1 cellular context compared by ENCODE assay signal in the genomic region with DNA sequence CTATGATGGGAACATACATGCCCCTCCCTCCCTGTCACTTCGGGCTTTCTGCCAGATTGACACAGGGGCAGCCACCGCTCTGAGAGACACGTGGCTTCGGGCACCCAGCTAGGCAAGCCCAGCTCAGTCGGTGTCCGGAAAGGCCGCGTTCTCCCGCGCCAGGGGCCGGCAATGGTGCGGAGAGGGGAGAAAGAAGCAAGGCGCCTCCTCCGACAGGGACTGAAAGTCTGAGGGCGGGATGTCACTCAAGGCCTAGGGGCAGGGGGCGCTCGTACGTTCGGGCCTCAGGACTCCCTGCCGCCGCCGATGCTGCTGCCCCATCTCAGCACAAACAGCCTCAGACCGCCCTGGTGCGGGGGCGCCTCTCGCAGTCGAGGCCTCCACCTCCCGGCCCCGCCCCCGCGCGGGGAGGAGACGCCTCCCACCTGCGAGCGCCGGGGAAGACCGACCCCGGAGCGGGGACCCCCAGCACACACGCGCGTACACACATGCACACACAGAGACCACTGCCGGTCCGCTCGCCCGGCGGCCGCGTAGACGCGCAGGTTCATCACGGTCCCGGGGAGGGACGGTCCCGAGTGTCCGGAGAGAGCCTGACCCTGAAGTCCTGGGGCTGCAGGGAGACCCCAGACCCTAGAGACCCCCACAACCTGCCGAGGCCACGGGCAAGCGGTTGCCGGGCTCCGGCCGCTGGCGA.
TF ChIP-seq lines count a peak whose summit lies in the region.

No MANE protein-coding gene starts in this region.

TF ChIP-seq in HCT116, 20 proteins besides CTCF, POLR2A, EP300 and RAD21 (continued from another document):
- TF ChIP-seq, protein P1, sequence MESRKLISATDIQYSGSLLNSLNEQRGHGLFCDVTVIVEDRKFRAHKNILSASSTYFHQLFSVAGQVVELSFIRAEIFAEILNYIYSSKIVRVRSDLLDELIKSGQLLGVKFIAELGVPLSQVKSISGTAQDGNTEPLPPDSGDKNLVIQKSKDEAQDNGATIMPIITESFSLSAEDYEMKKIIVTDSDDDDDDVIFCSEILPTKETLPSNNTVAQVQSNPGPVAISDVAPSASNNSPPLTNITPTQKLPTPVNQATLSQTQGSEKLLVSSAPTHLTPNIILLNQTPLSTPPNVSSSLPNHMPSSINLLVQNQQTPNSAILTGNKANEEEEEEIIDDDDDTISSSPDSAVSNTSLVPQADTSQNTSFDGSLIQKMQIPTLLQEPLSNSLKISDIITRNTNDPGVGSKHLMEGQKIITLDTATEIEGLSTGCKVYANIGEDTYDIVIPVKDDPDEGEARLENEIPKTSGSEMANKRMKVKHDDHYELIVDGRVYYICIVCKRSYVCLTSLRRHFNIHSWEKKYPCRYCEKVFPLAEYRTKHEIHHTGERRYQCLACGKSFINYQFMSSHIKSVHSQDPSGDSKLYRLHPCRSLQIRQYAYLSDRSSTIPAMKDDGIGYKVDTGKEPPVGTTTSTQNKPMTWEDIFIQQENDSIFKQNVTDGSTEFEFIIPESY (IDR thresholded peaks at IDR 0.05; ENCODE audit: extremely low read depth, insufficient replicate concordance, low read length), result no peak
- TF ChIP-seq TCF7L2 (IDR thresholded peaks at IDR 0.05; ENCODE audit: borderline replicate concordance, extremely low read depth, insufficient read depth, insufficient read length) (no peak), EGR1 (IDR thresholded peaks at IDR 0.05; ENCODE audit: low read depth) (no peak), EZH2 (IDR thresholded peaks at IDR 0.05) (no peak), SRF (IDR thresholded peaks at IDR 0.05; ENCODE audit: low read depth) (no peak)
- TF ChIP-seq, protein P2, sequence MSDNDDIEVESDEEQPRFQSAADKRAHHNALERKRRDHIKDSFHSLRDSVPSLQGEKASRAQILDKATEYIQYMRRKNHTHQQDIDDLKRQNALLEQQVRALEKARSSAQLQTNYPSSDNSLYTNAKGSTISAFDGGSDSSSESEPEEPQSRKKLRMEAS (IDR thresholded peaks at IDR 0.05), result no peak
